In genomic region chr6:44237813-44238433, GRCh38 we compare ENCODE assay signal across 1 cellular context.
A peak's percentile ranks its signal among the peaks of the same experiment; 100 is the strongest.
TF ChIP-seq lines count a peak whose summit lies in the region.

No MANE protein-coding gene starts in this region.

TF ChIP-seq in HEK293, 187 proteins besides CTCF, POLR2A, EP300 and RAD21 (continued from another document and continues in another):
- TF ChIP-seq ELK4 (IDR thresholded peaks at IDR 0.05; ENCODE audit: borderline replicate concordance, low read depth, low read length) = no peak
- TF ChIP-seq ZFP37 (tag by site-specific recombination; IDR thresholded peaks at IDR 0.05) = peak; percentile 77; the same call in 1 of the 2 replicates
- TF ChIP-seq ZNF677 (tag by site-specific recombination; IDR thresholded peaks at IDR 0.05) = no peak
- TF ChIP-seq BCL6B (tag by site-specific recombination; IDR thresholded peaks at IDR 0.05) = no peak
- no peak for TF ChIP-seq RBAK (tag by site-specific recombination; IDR thresholded peaks at IDR 0.05)
- TF ChIP-seq PATZ1 (tag by site-specific recombination; IDR thresholded peaks at IDR 0.05) = peak; percentile 97
- TF ChIP-seq ZNF169 (tag by site-specific recombination; IDR thresholded peaks at IDR 0.05) = peak; percentile 31; the same call in 1 of the 2 replicates
- TF ChIP-seq ZNF623 (tag by site-specific recombination; IDR thresholded peaks at IDR 0.05) = no peak
- no peak for TF ChIP-seq ZNF266 (tag by site-specific recombination; IDR thresholded peaks at IDR 0.05; ENCODE audit: low read depth)
- TF ChIP-seq ZNF843 (tag by site-specific recombination; IDR thresholded peaks at IDR 0.05) = peak; percentile 67
- TF ChIP-seq ZNF311 (tag by site-specific recombination; IDR thresholded peaks at IDR 0.05; ENCODE audit: borderline replicate concordance) = no peak
- TF ChIP-seq ZNF785 (tag by site-specific recombination; IDR thresholded peaks at IDR 0.05) = peak; percentile 76; the same call in 1 of the 2 replicates
- no peak for TF ChIP-seq ZNF514 (tag by site-specific recombination; IDR thresholded peaks at IDR 0.05)
- TF ChIP-seq ZNF76 (tag by site-specific recombination; IDR thresholded peaks at IDR 0.05; ENCODE audit: borderline replicate concordance, low read depth) = peak; percentile 64; the same call in 1 of the 2 replicates
- peak; percentile 58 for TF ChIP-seq INSM2 (tag by site-specific recombination; IDR thresholded peaks at IDR 0.05)
- TF ChIP-seq ZNF148 (tag by site-specific recombination; IDR thresholded peaks at IDR 0.05; ENCODE audit: borderline replicate concordance) = peak; percentile 35; the same call in 1 of the 2 replicates
- 0 out of 2 replicates have a peak, but pooled peaks have one; percentile 25 for TF ChIP-seq ZSCAN18 (tag by site-specific recombination; IDR thresholded peaks at IDR 0.05)
- TF ChIP-seq ZNF692 (tag by site-specific recombination; IDR thresholded peaks at IDR 0.05) = peak; percentile 89; the same call in 1 of the 2 replicates
- TF ChIP-seq ZNF146 (tag by site-specific recombination; IDR thresholded peaks at IDR 0.05) = 0 out of 2 replicates have a peak, but pooled peaks have one; percentile 36
- peak; percentile 75 for TF ChIP-seq ZNF335 (tag by site-specific recombination; conservative IDR thresholded peaks at IDR 0.05)
- peak; percentile 93 for TF ChIP-seq ZBTB48 (tag by site-specific recombination; IDR thresholded peaks at IDR 0.05)
- peak; percentile 55; the same call in 1 of the 2 replicates for TF ChIP-seq KLF7 (tag by site-specific recombination; IDR thresholded peaks at IDR 0.05; ENCODE audit: borderline replicate concordance)
- TF ChIP-seq PRDM4 (tag by site-specific recombination; IDR thresholded peaks at IDR 0.05) = 0 out of 2 replicates have a peak, but pooled peaks have one; percentile 10
- 0 out of 2 replicates have a peak, but pooled peaks have one; percentile 41 for TF ChIP-seq ZNF391 (tag by site-specific recombination; IDR thresholded peaks at IDR 0.05; ENCODE audit: borderline replicate concordance, low read depth)
- 0 out of 2 replicates have a peak, but pooled peaks have one; percentile 47 for TF ChIP-seq ZSCAN4 (tag by site-specific recombination; IDR thresholded peaks at IDR 0.05)
- TF ChIP-seq ZNF660 (tag by site-specific recombination; IDR thresholded peaks at IDR 0.05) = peak; percentile 70
- 0 out of 2 replicates have a peak, but pooled peaks have one; percentile 51 for TF ChIP-seq MZF1 (tag by site-specific recombination; IDR thresholded peaks at IDR 0.05; ENCODE audit: borderline replicate concordance)
- TF ChIP-seq ZBTB1 (tag by site-specific recombination; IDR thresholded peaks at IDR 0.05) = no peak; the same call in 1 of the 2 replicates
- 0 out of 2 replicates have a peak, but pooled peaks have one; percentile 10 for TF ChIP-seq ZNF366 (tag by site-specific recombination; conservative IDR thresholded peaks at IDR 0.05)
- TF ChIP-seq ZNF114 (tag by site-specific recombination; IDR thresholded peaks at IDR 0.05) = no peak
- peak; percentile 47 for TF ChIP-seq SP2 (tag by site-specific recombination; IDR thresholded peaks at IDR 0.05)
- TF ChIP-seq ZBTB26 (tag by site-specific recombination; optimal IDR thresholded peaks at IDR 0.05) = peak; percentile 59
- 0 out of 2 replicates have a peak, but pooled peaks have one; percentile 56 for TF ChIP-seq KLF9 (tag by site-specific recombination; IDR thresholded peaks at IDR 0.05; ENCODE audit: low read depth)
- TF ChIP-seq ZNF777 (tag by site-specific recombination; IDR thresholded peaks at IDR 0.05; ENCODE audit: borderline replicate concordance) = 0 out of 2 replicates have a peak, but pooled peaks have one; percentile 39
- TF ChIP-seq ZNF26 (tag by site-specific recombination; IDR thresholded peaks at IDR 0.05) = no peak
